Comparison of ENCODE assay signal across 11 cellular contexts in genomic region chr2:214830794-214831346, GRCh38. TPM values are rescaled to one million over a fixed set of nuclear protein-coding genes. Genes with fewer than 3 reads are reported as not detected.
DNase-seq lines count a peak whose midpoint lies in the region; ATAC-seq, FAIRE-seq and TF ChIP-seq lines count a peak whose summit lies in the region.
"Had no signal": no experiment of that assay in that cellular context is flagged by ENCODE, and none has a peak within 500 bp of the region (broad histone marks: within the 10 kb centered on the region; RNA-seq: fewer than 3 reads in every experiment).

No MANE protein-coding gene starts in this region.

- no peak overlapping the region for H3K9ac ChIP-seq in K562 (ENCODE audit: insufficient read depth in 1 of 2, low read depth in 2 of 2, low read length in 2 of 2)
- H3K9ac ChIP-seq: BLaER1 treated with 17β-estradiol and CSF1 and Interleukin-3, amounts not matched to agents 10 nM and 100 nM had no signal

- H3K4me2 ChIP-seq in K562 (ENCODE audit: insufficient read depth, low read length), result no peak overlapping the region
- no peak overlapping the region for H3K4me2 ChIP-seq in osteoblast (ENCODE audit: insufficient read depth, low read length)
- H3K4me2 ChIP-seq: BLaER1 treated with 17β-estradiol and CSF1 and Interleukin-3, amounts not matched to agents 10 nM and 100 nM had no signal

- H3K4me1 ChIP-seq in K562 (replicated peaks in 1 of 2; ENCODE audit: control insufficient read depth in 2 of 2, insufficient read depth in 2 of 2, low read length in 2 of 2), result no peaks in the 10 kb centered on the region
- H3K4me1 ChIP-seq in osteoblast (ENCODE audit: insufficient read depth, low read length), result no peaks in the 10 kb centered on the region
- H3K4me1 ChIP-seq: BLaER1 treated with 17β-estradiol and CSF1 and Interleukin-3, amounts not matched to agents 10 nM and 100 nM had no signal

- TF ChIP-seq RAD21 in K562 (CRISPR knock-in tag; conservative IDR thresholded peaks at IDR 0.05 in 1 of 2, IDR thresholded peaks at IDR 0.05 in 1 of 2), result peak; percentile 13 to 49; a peak in 3 of 4 replicates

- no peaks in the 10 kb centered on the region; a peak in 1 of 5 replicates for H3K27me3 ChIP-seq in K562 (ENCODE audit: control insufficient read depth in 2 of 2, insufficient read depth in 2 of 2, low read length in 2 of 2)
- H3K27me3 ChIP-seq in osteoblast (ENCODE audit: insufficient read depth, low read length), result no peaks in the 10 kb centered on the region
- H3K27me3 ChIP-seq: BLaER1 treated with 17β-estradiol and CSF1 and Interleukin-3, amounts not matched to agents 10 nM and 100 nM had no signal

- H3K36me3 ChIP-seq in K562 (ENCODE audit: control insufficient read depth, insufficient read depth, low read length) (no peaks in the 10 kb centered on the region), osteoblast (ENCODE audit: insufficient read depth, low read length) (no peaks in the 10 kb centered on the region)
- H3K36me3 ChIP-seq: BLaER1 treated with 17β-estradiol and CSF1 and Interleukin-3, amounts not matched to agents 10 nM and 100 nM had no signal

- TF ChIP-seq POLR2A in K562 (conservative IDR thresholded peaks at IDR 0.05), result no peak

- peak; percentile 13 to 54 (median 39); a peak in 2 of 6 replicates for TF ChIP-seq CTCF in K562 (IDR thresholded peaks at IDR 0.05 in 2 of 3, conservative IDR thresholded peaks at IDR 0.05 in 1 of 3; ENCODE audit: insufficient read depth in 2 of 3, low read depth in 1 of 3, low read length in 3 of 3)
- TF ChIP-seq CTCF in osteoblast (IDR thresholded peaks at IDR 0.05; ENCODE audit: extremely low read depth, low read depth, low read length), result peak; percentile 60

- POLR2A ChIA-PET in K562 (lab: Yijun Ruan, JAX), result no interaction called here

- no TSS peak for BruUV-seq in K562 (replicated peaks; lab: Mats Ljungman, UMichigan)

- no peaks in the 10 kb centered on the region for H3K9me1 ChIP-seq in K562 (ENCODE audit: control insufficient read depth, insufficient read depth, low read length)

- CTCF ChIA-PET in K562 (lab: Yijun Ruan, JAX; ENCODE audit: low intra/inter-chr PET ratio), result no interaction called here

- H3K9me3 ChIP-seq in K562 (replicated peaks; ENCODE audit: control insufficient read depth, insufficient read depth, low read depth, low read length) (no peaks in the 10 kb centered on the region), osteoblast (ENCODE audit: low read depth, low read length) (no peaks in the 10 kb centered on the region)
- H3K9me3 ChIP-seq: BLaER1 treated with 17β-estradiol and CSF1 and Interleukin-3, amounts not matched to agents 10 nM and 100 nM had no signal

- 3% methylated on average over 3 of the region's 5 CpGs for WGBS in K562 (ENCODE audit: insufficient coverage, low coverage, missing lambda C conversion rate)

- H3K4me3 ChIP-seq in K562, result no peak overlapping the region
- H3K4me3 ChIP-seq in osteoblast (ENCODE audit: insufficient read depth, low read length), result no peak overlapping the region
- H3K4me3 ChIP-seq: BLaER1 treated with 17β-estradiol and CSF1 and Interleukin-3, amounts not matched to agents 10 nM and 100 nM; SK-N-MC had no signal

- H3K27ac ChIP-seq in K562 (ENCODE audit: extremely low read depth, low read depth, low read length), result no peak overlapping the region
- H3K27ac ChIP-seq in osteoblast (ENCODE audit: low read depth, low read length), result no peak overlapping the region
- H3K27ac ChIP-seq: BLaER1 treated with 17β-estradiol and CSF1 and Interleukin-3, amounts not matched to agents 10 nM and 100 nM; SK-N-MC had no signal

- intact Hi-C loops in K562 (cut with micrococcal nuclease), result no loop called here

- H4K20me1 ChIP-seq in K562 (replicated peaks; ENCODE audit: control insufficient read depth, insufficient read depth, low read length) (no peaks in the 10 kb centered on the region), osteoblast (ENCODE audit: insufficient read depth, low read length) (no peaks in the 10 kb centered on the region)
- H4K20me1 ChIP-seq: BLaER1 treated with 17β-estradiol and CSF1 and Interleukin-3, amounts not matched to agents 10 nM and 100 nM had no signal

- peak overlapping the region; percentile 32; the same call in 1 of the 2 replicates for H2AFZ ChIP-seq in K562 (ENCODE audit: low read depth, low read length)
- H2AFZ ChIP-seq in osteoblast (ENCODE audit: low read length), result peak overlapping the region; percentile 7

- no peak for FAIRE-seq in K562 (lab: Jason Lieb, UNC)

- TF ChIP-seq EP300 in K562 (IDR thresholded peaks at IDR 0.05; ENCODE audit: low read length), result no peak

- DNase-seq in NCI-H146 (lab: John Stamatoyannopoulos, UW) (peak; percentile 19), NCI-H146 treated with DMSO at 0.1 percent for 48 hours (lab: John Stamatoyannopoulos, UW; ENCODE audit: unreplicated experiment) (no peak), K562 (ENCODE audit: extremely low read depth in 1 of 4, low spot score in 3 of 4) (peak in 2 of 4 experiments; percentile 6 to 27), osteoblast (ENCODE audit: insufficient read length, low spot score, missing footprints) (no peak), NCI-H1930 (lab: John Stamatoyannopoulos, UW) (no peak), NCI-H524 treated with DMSO at 0.1 percent for 48 hours (lab: John Stamatoyannopoulos, UW) (no peak), NCI-H1417 treated with DMSO at 0.1 percent for 48 hours (lab: John Stamatoyannopoulos, UW) (no peak)

- ATAC-seq in HG02642 (IDR thresholded peaks at IDR 0.05; ENCODE audit: poor library complexity, unreplicated experiment) (peak; percentile 65), K562 (peak; percentile 81)
- ATAC-seq: naive thymus-derived CD8-positive, alpha-beta T cell had no signal

- H3K79me2 ChIP-seq in K562 (ENCODE audit: control insufficient read depth, insufficient read depth, low read length) (no peaks in the 10 kb centered on the region), osteoblast (ENCODE audit: insufficient read depth, low read length) (no peaks in the 10 kb centered on the region)

- in situ Hi-C loops in K562 (cut with MboI), result no loop called here

TF ChIP-seq in K562, 482 proteins besides CTCF, POLR2A, EP300 and RAD21 (continues in another document):
- TF ChIP-seq KDM5B (IDR thresholded peaks at IDR 0.05; ENCODE audit: insufficient replicate concordance, low read depth, low read length) (no peak), TAF1 (IDR thresholded peaks at IDR 0.05; ENCODE audit: control insufficient read depth, extremely low read depth, insufficient read depth, low read length, severe bottlenecking) (no peak), NCOA4 (IDR thresholded peaks at IDR 0.05; ENCODE audit: partially characterized antibody) (no peak), SETDB1 (IDR thresholded peaks at IDR 0.05; ENCODE audit: low read length) (no peak), RB1 (IDR thresholded peaks at IDR 0.05; ENCODE audit: low read depth) (no peak), PTRF (tag; IDR thresholded peaks at IDR 0.05) (no peak), MNT (conservative IDR thresholded peaks at IDR 0.05) (no peak), ZNF717 (CRISPR knock-in tag; IDR thresholded peaks at IDR 0.05) (no peak), TSC22D4 (tag; IDR thresholded peaks at IDR 0.05) (no peak), CHD2 (IDR thresholded peaks at IDR 0.05; ENCODE audit: low read depth, low read length) (no peak), FOXA3 (CRISPR knock-in tag; conservative IDR thresholded peaks at IDR 0.05 in 1 of 2, IDR thresholded peaks at IDR 0.05 in 1 of 2) (no peak), ZNF75A (CRISPR knock-in tag; IDR thresholded peaks at IDR 0.05) (no peak)

RNA-seq across cellular contexts. Expression of gene BARD1, which starts 21.4 kb away (rescaled TPM):
- total RNA-seq in K562 (2011; cell fraction: chromatin; rRNA removed; ENCODE audit: low replicate concordance), result 14.4 and 37.6 TPM in 2 replicates
- 16.8 and 23.4 TPM in 2 replicates for total RNA-seq in K562 (2011; cell fraction: nucleolus; rRNA removed)
- total RNA-seq in K562 (2011; cell fraction: nucleoplasm; rRNA removed), result 12.8 and 18.0 TPM in 2 replicates
- total RNA-seq in K562 (2014; rRNA removed) (10.4 and 10.6 TPM in 2 replicates), K562 (2014; rRNA removed; fragmentation: Illumina TruSeq; extraction: Trizol) (13.2 and 19.4 TPM in 2 replicates), K562 (2015; rRNA removed; fragmentation: Illumina TruSeq; extraction: Trizol) (11.5 and 13.7 TPM in 2 replicates), K562 (2021) (15.1 and 15.6 TPM in 2 replicates), osteoblast (18.5 and 22.7 TPM in 2 replicates)
- polyA plus RNA-seq in K562 (2011; rRNA removed) (10.9 and 11.3 TPM in 2 replicates), K562 (2014; fragmentation: Illumina TruSeq; extraction: Trizol) (6.3 and 6.4 TPM in 2 replicates), K562 (2014; fragmentation: Nextera tagmentation; extraction: Ambion mirVana) (10 to 100 TPM in 1 of 2 experiments, 1 to 10 TPM in 1; 7.1 to 18.9 TPM), K562 (2014; rRNA removed) (6.9 and 7.5 TPM in 2 replicates)
- polyA plus RNA-seq in K562 (2011; cell fraction: cytosol; rRNA removed), result 4.3 and 4.9 TPM in 2 replicates
- polyA plus RNA-seq in K562 (2011; cell fraction: nucleus; rRNA removed), result 17.0 and 18.5 TPM in 2 replicates
- 4.5 and 6.6 TPM in 2 replicates for polyA plus RNA-seq in K562 (2012)
- 46.0 and 46.4 TPM in 2 replicates for polyA minus RNA-seq in K562 (2011; rRNA and poly(A)+ RNA removed)
- 18.5 and 18.8 TPM in 2 replicates for polyA minus RNA-seq in K562 (2011; cell fraction: cytosol; rRNA and poly(A)+ RNA removed)
- polyA minus RNA-seq in K562 (2011; cell fraction: nucleus; rRNA and poly(A)+ RNA removed), result 22.6 and 34.9 TPM in 2 replicates
